Comparison of ENCODE assay signal across 1 cellular context in genomic region chr3:151169262-151169661, GRCh38.
TF ChIP-seq lines count a peak whose summit lies in the region.

No MANE protein-coding gene starts in this region.

TF ChIP-seq in HEK293T, 16 proteins besides CTCF, POLR2A, EP300 and RAD21 (continued from another document):
- TF ChIP-seq PKNOX1 (IDR thresholded peaks at IDR 0.05) (no peak), L3MBTL2 (conservative IDR thresholded peaks at IDR 0.05) (no peak), BHLHE40 (IDR thresholded peaks at IDR 0.05; ENCODE audit: borderline replicate concordance) (no peak), FOXA1 (IDR thresholded peaks at IDR 0.05) (no peak)
